ENCODE assay signal across 13 cellular contexts in the genomic region with DNA sequence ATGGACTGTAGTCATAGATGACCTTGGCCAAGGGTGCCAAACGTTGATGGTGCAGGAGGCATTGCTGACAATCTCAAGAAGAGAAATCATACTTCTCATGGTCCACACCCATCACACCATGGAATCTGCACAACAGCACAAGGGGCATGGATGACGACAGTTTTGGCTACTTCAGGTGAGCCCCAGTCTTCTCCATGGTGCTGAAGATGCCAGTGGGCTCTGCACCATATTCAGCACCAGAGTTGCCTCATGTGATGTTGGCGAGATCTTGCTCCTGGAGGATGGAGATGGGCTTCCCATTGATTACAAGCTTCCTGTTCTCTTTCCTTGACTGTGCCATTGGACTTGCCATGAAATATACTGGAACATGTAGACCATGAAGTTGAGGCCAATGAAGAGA.
DNase-seq lines count a peak whose midpoint lies in the region; ATAC-seq and TF ChIP-seq lines count a peak whose summit lies in the region.
"Had no signal": no experiment of that assay in that cellular context is flagged by ENCODE, and none has a peak within 500 bp of the region (broad histone marks: within the 10 kb centered on the region; RNA-seq: fewer than 3 reads in every experiment).

No MANE protein-coding gene starts in this region.

- H3K9ac ChIP-seq in DND-41 (ENCODE audit: low read depth, low read length) (no peak overlapping the region), HCT116 (ENCODE audit: low read length) (no peak overlapping the region)

- H3K4me2 ChIP-seq in DND-41 (ENCODE audit: insufficient read depth, low read length) (no peak overlapping the region), HCT116 (ENCODE audit: low read length) (no peak overlapping the region)

- in situ Hi-C loops in KBM-7 (cut with MboI; ENCODE audit: low pct_unique_long_range_greater_than_20kb, low sequenced_read_pairs): no loop called here

- TF ChIP-seq POLR2A in HCT116 (IDR thresholded peaks at IDR 0.05; ENCODE audit: borderline replicate concordance, extremely low read depth, insufficient read depth, insufficient read length) (no peak), uterus (IDR thresholded peaks at IDR 0.05) (no peak)

- H3K79me2 ChIP-seq in DND-41 (ENCODE audit: insufficient read depth, low read length): no peaks in the 10 kb centered on the region
- no peaks in the 10 kb centered on the region for H3K79me2 ChIP-seq in HCT116 (ENCODE audit: insufficient read depth, low read length)

- H3K4me1 ChIP-seq in DND-41 (ENCODE audit: insufficient read depth, low read length) (peaks cover 15% of the 10 kb centered on the region), HCT116 (ENCODE audit: control insufficient read depth in 1 of 2, insufficient read depth in 2 of 2, low read length in 2 of 2) (no peaks in the 10 kb centered on the region), uterus (no peaks in the 10 kb centered on the region)
- H3K4me1 ChIP-seq: Caco-2, HAP-1 had no signal

- RAD21 ChIA-PET in HCT116 (lab: Charles Lee; ENCODE audit: low non-redundant PET in 1 of 2, low total read pairs in 2 of 2, uncharacterized antibody in 2 of 2, unreplicated experiment in 2 of 2): no interaction called here

- H3K9me2 ChIP-seq in HCT116 (ENCODE audit: insufficient read depth): no peaks in the 10 kb centered on the region

- no peaks in the 10 kb centered on the region for H3K36me3 ChIP-seq in DND-41 (ENCODE audit: insufficient read depth, low read length)
- no peaks in the 10 kb centered on the region for H3K36me3 ChIP-seq in HCT116 (ENCODE audit: control insufficient read depth in 1 of 2, insufficient read depth in 2 of 2, low read length in 2 of 2)
- no peaks in the 10 kb centered on the region for H3K36me3 ChIP-seq in uterus
- H3K36me3 ChIP-seq: HAP-1 had no signal

- H3K27ac ChIP-seq in DND-41 (ENCODE audit: low read length) (no peak overlapping the region), HCT116 (ENCODE audit: low read depth, low read length) (no peak overlapping the region), uterus (no peak overlapping the region)
- H3K27ac ChIP-seq: C4-2B had no signal

- no peaks in the 10 kb centered on the region for H3K27me3 ChIP-seq in DND-41 (ENCODE audit: insufficient read depth, low read length, poor library complexity)
- H3K27me3 ChIP-seq in HCT116 (ENCODE audit: insufficient read depth, low read length): peaks cover 13% of the 10 kb centered on the region; the same call in 1 of the 2 replicates
- H3K27me3 ChIP-seq in uterus: no peaks in the 10 kb centered on the region

- no peaks in the 10 kb centered on the region for H4K20me1 ChIP-seq in DND-41 (ENCODE audit: insufficient read depth, low read length)
- no peaks in the 10 kb centered on the region for H4K20me1 ChIP-seq in HCT116 (ENCODE audit: insufficient read depth)

- DNase-seq in DND-41: no peak
- DNase-seq in HCT116 (ENCODE audit: low read depth, low spot score): no peak
- DNase-seq in uterus: no peak
- no peak for DNase-seq in KBM-7
- DNase-seq: AML-193; Caco-2; CD4-positive, alpha-beta T cell; GDM1; Karpas-422 had no signal

- ATAC-seq in DND-41 (ENCODE audit: insufficient read depth, low read depth) (peak; percentile 33; the same call in 1 of the 3 replicates), HCT116 (no peak), GM19463 (IDR thresholded peaks at IDR 0.05; ENCODE audit: unreplicated experiment) (no peak)

- H3K4me3 ChIP-seq in DND-41 (ENCODE audit: low read depth in 1 of 2, low read length in 2 of 2) (no peak overlapping the region), HCT116 (replicated peaks in 1 of 2; ENCODE audit: low read depth in 1 of 2, low read length in 2 of 2) (no peak overlapping the region), uterus (no peak overlapping the region)
- H3K4me3 ChIP-seq: HAP-1 had no signal

- intact Hi-C loops in HCT116 (cut with micrococcal nuclease) (no loop called here), uterus (cut with DNase I; ENCODE audit: low total_unique reads) (no loop called here)

- no peak for TF ChIP-seq CTCF in DND-41 (IDR thresholded peaks at IDR 0.05; ENCODE audit: borderline replicate concordance, extremely low read depth, low read length, poor library complexity, severe bottlenecking)
- TF ChIP-seq CTCF in HCT116 (IDR thresholded peaks at IDR 0.05 in 2 of 3, conservative IDR thresholded peaks at IDR 0.05 in 1 of 3; ENCODE audit: borderline replicate concordance in 1 of 3, insufficient read depth in 1 of 3, low read depth in 2 of 3, low read length in 2 of 3): no peak
- TF ChIP-seq CTCF in uterus (IDR thresholded peaks at IDR 0.05): no peak

- POLR2A ChIA-PET in HCT116 (lab: Charles Lee): no interaction called here

- no peak for TF ChIP-seq RAD21 in HCT116 (IDR thresholded peaks at IDR 0.05; ENCODE audit: low read depth)

- no peaks in the 10 kb centered on the region for H3K9me3 ChIP-seq in DND-41 (ENCODE audit: insufficient read depth, low read length, severe bottlenecking)
- no peaks in the 10 kb centered on the region for H3K9me3 ChIP-seq in HCT116 (ENCODE audit: control insufficient read depth in 1 of 2, insufficient read depth in 1 of 2, low read depth in 1 of 2, low read length in 2 of 2)
- H3K9me3 ChIP-seq in uterus: no peaks in the 10 kb centered on the region
- H3K9me3 ChIP-seq: Caco-2, HAP-1 had no signal

- CTCF ChIA-PET in HCT116 (lab: Charles Lee): no interaction called here

- BruUV-seq in HCT116 (replicated peaks; lab: Mats Ljungman, UMichigan): no TSS peak

- H2AFZ ChIP-seq in DND-41 (ENCODE audit: low read depth, low read length) (no peak overlapping the region), HCT116 (ENCODE audit: low read depth, low read length, poor library complexity, severe bottlenecking) (no peak overlapping the region)

TF ChIP-seq in HCT116, 20 proteins besides CTCF, POLR2A, EP300 and RAD21:
- TF ChIP-seq, protein P1, sequence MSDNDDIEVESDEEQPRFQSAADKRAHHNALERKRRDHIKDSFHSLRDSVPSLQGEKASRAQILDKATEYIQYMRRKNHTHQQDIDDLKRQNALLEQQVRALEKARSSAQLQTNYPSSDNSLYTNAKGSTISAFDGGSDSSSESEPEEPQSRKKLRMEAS (IDR thresholded peaks at IDR 0.05): no peak
- TF ChIP-seq, protein P2, sequence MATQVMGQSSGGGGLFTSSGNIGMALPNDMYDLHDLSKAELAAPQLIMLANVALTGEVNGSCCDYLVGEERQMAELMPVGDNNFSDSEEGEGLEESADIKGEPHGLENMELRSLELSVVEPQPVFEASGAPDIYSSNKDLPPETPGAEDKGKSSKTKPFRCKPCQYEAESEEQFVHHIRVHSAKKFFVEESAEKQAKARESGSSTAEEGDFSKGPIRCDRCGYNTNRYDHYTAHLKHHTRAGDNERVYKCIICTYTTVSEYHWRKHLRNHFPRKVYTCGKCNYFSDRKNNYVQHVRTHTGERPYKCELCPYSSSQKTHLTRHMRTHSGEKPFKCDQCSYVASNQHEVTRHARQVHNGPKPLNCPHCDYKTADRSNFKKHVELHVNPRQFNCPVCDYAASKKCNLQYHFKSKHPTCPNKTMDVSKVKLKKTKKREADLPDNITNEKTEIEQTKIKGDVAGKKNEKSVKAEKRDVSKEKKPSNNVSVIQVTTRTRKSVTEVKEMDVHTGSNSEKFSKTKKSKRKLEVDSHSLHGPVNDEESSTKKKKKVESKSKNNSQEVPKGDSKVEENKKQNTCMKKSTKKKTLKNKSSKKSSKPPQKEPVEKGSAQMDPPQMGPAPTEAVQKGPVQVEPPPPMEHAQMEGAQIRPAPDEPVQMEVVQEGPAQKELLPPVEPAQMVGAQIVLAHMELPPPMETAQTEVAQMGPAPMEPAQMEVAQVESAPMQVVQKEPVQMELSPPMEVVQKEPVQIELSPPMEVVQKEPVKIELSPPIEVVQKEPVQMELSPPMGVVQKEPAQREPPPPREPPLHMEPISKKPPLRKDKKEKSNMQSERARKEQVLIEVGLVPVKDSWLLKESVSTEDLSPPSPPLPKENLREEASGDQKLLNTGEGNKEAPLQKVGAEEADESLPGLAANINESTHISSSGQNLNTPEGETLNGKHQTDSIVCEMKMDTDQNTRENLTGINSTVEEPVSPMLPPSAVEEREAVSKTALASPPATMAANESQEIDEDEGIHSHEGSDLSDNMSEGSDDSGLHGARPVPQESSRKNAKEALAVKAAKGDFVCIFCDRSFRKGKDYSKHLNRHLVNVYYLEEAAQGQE (IDR thresholded peaks at IDR 0.05; ENCODE audit: low read depth): peak; percentile 24

TF ChIP-seq in PFSK-1, 5 proteins besides CTCF, POLR2A, EP300 and RAD21:
- no peak for TF ChIP-seq FOXP2 (optimal IDR thresholded peaks at IDR 0.05; ENCODE audit: borderline replicate concordance, extremely low read depth, extremely low read length, insufficient read depth)
- TF ChIP-seq, protein P2 (IDR thresholded peaks at IDR 0.05; ENCODE audit: insufficient read depth in 1 of 2, low read depth in 2 of 2, low read length in 2 of 2): peak; percentile 68 to 86; a peak in 3 of 4 replicates
- TF ChIP-seq POLR2AphosphoS5 (IDR thresholded peaks at IDR 0.05; ENCODE audit: low read depth, low read length): no peak
